In genomic region chr14:88194531-88194930, GRCh38 we compare ENCODE assay signal across 29 cellular contexts.
"Had no signal": no experiment of that assay in that cellular context is flagged by ENCODE, and none has a peak within 500 bp of the region (broad histone marks: within the 10 kb centered on the region; RNA-seq: fewer than 3 reads in every experiment).

No MANE protein-coding gene starts in this region.

- ATAC-seq: activated CD4-positive, CD25-positive, alpha-beta regulatory T cell treated with anti-CD3 and anti-CD28 coated beads, Interleukin-2, amount 50 U/mL, for 24 hours; body of pancreas; gastroesophageal sphincter; left cardiac atrium; naive thymus-derived CD4-positive, alpha-beta T cell; psoas muscle had no signal

- H3K4me1 ChIP-seq: parathyroid adenoma, psoas muscle, tibial artery had no signal

- H3K27me3 ChIP-seq: body of pancreas, right atrium auricular region had no signal

- H3K4me3 ChIP-seq: adrenal gland, body of pancreas, coronary artery, gastroesophageal sphincter, psoas muscle, right atrium auricular region, suprapubic skin, tibial artery had no signal

- H3K9me3 ChIP-seq: adrenal gland, body of pancreas, gastroesophageal sphincter, psoas muscle, right atrium auricular region, suprapubic skin, tibial artery had no signal

- FAIRE-seq: keratinocyte, TTC549 had no signal

- H3K27ac ChIP-seq: adrenal gland, body of pancreas, coronary artery, gastroesophageal sphincter, parathyroid adenoma, psoas muscle, right atrium auricular region, suprapubic skin, tibial artery, VCaP had no signal

- H3K9ac ChIP-seq: parathyroid adenoma had no signal

- DNase-seq: activated CD4-positive, alpha-beta memory T cell treated with anti-CD3 and anti-CD28 coated beads, Interleukin-2, amount 10 ng/mL, durations not matched to agents 7 days and 5 days; activated CD4-positive, alpha-beta T cell treated with anti-CD3 and anti-CD28 coated beads for 48 hours; activated effector memory CD4-positive, alpha-beta T cell treated with Interleukin-2 at 50 U/mL for 16 hours; activated naive CD4-positive, alpha-beta T cell treated with Interleukin-2 at 50 U/mL for 16 hours; activated T-cell treated with anti-CD3 and anti-CD28 coated beads for 4 hours; adrenal gland; aorta; body of pancreas; dorsolateral prefrontal cortex; effector memory CD4-positive, alpha-beta T cell; left cardiac atrium; mammary epithelial cell; naive thymus-derived CD4-positive, alpha-beta T cell; nucleus accumbens; psoas muscle; stimulated activated CD4-positive, alpha-beta T cell treated with anti-CD3 and anti-CD28 coated beads, Interleukin-15, amount 100 ng/mL, for 24 hours; stimulated activated CD4-positive, alpha-beta T cell treated with anti-CD3 and anti-CD28 coated beads, Interleukin-2, amount 100 ng/mL, for 24 hours; stimulated activated naive CD4-positive, alpha-beta T cell; T-helper 9 cell; tibial artery had no signal

- H3K36me3 ChIP-seq: adrenal gland, gastroesophageal sphincter, right atrium auricular region, suprapubic skin, tibial artery had no signal
